In the genomic region with DNA sequence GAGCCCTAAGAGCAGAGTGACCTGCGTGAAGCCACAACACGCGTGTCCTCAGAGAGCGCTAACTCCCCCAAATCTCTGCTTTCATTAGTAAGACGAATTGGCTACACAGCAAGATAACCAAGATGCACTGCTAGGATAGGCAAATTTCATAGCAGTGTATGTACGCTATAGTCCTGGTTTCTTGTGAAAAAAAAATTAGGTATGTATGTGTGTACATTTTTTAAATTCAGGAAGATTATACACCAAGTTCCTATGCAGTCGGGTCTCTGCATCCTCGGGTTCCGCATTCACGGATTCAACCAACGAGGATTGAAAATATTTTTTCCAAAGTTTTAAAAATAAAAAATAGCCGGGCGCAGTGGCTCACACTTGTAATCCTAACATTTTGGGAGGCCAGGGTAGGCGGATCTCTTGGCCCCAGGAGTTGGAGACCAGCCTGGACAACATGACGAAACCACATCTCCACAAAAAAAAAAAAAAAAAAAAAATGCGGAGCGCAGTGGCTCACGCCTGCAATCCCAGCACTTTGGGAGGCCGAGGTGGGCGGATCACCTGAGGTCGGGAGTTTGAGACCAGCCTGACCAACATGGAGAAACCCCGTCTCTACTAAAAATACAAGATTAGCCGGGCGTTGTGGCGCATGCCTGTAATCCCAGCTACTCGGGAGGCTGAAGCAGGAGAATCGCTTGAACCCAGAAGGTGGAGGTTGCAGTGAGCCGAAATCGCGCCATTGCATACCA, we compare ENCODE assay signal across 1 cellular context.
TF ChIP-seq lines count a peak whose summit lies in the region.

No MANE protein-coding gene starts in this region.

TF ChIP-seq in A549, 52 proteins besides CTCF, POLR2A, EP300 and RAD21:
- TF ChIP-seq, protein P1, sequence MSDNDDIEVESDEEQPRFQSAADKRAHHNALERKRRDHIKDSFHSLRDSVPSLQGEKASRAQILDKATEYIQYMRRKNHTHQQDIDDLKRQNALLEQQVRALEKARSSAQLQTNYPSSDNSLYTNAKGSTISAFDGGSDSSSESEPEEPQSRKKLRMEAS (IDR thresholded peaks at IDR 0.05), result 0 out of 2 replicates have a peak, but pooled peaks have one; percentile 0
